In the genomic region with DNA sequence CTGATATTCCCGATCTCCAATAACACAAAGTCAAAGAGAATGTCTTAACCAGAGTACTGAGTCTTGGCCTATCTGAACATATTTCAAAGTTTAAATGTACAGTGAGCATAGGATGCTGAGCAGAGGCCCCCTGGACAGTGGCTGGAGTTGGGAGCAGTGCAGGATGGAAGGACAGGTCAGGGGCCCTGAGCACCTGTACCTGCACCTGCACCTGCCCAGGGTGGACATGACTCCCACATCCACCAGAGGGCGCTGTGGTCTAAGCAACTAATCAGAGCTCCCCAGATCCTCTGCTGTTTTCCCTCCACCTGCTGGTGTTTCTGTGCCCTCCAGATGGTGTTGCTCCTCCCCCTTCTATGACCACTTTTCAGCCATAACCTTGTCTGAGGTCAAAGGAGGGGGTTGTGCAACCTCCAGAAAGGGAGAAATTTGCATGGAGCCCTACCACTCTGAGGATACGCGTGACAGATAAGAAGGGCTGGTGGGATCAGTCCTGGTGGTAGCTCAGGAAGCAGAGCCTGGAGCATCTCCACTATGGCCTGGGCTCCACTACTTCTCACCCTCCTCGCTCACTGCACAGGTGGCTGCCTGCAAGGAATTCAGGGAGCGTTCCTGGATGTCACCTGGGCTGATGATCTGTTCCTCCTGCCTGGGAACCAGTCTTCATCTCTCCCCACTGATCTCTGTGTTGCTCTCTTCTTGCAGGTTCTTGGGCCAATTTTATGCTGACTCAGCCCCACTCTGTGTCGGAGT, we compare ENCODE assay signal across 8 cellular contexts.
A peak's percentile ranks its signal among the peaks of the same experiment; 100 is the strongest.
DNase-seq lines count a peak whose midpoint lies in the region; TF ChIP-seq lines count a peak whose summit lies in the region.

No MANE protein-coding gene starts in this region.

- H3K4me1 ChIP-seq in HEK293 (ENCODE audit: control insufficient read depth, insufficient read depth, low read length), result no peaks in the 10 kb centered on the region

- H3K27ac ChIP-seq in HEK293 (ENCODE audit: extremely low read depth, low read depth, low read length), result no peak overlapping the region

- H3K9me3 ChIP-seq in HEK293 (ENCODE audit: control insufficient read depth, insufficient read depth, low read depth, low read length), result no peaks in the 10 kb centered on the region

- POLR2A ChIA-PET in HEK293 (lab: Yijun Ruan, JAX), result interaction anchor here (1.0 kb wide), 1 partner anchor 103 kb away, joined by 3 read pairs; no protein-coding TSS in a partner anchor

- no peaks in the 10 kb centered on the region for H3K36me3 ChIP-seq in HEK293 (ENCODE audit: control insufficient read depth in 2 of 2, insufficient read depth in 1 of 2, low read length in 2 of 2)

- H3K4me3 ChIP-seq in GM12864 (ENCODE audit: low read depth, low read length) (peak overlapping the region; percentile 42), HEK293 (ENCODE audit: low read depth, low read length) (no peak overlapping the region)

- CTCF ChIA-PET in HEK293 (lab: Yijun Ruan, JAX), result interaction anchor here (0.6 to 3.6 kb wide), 39 partner anchors 10 to 737 kb away, joined by 3 to 76 read pairs (median 4); no protein-coding TSS in a partner anchor

- peak; percentile 84 for DNase-seq in GM12864 (ENCODE audit: low read depth)
- DNase-seq in NCI-H1092 treated with DMSO at 0.1 percent for 48 hours (lab: John Stamatoyannopoulos, UW), result peak; percentile 79
- peak; percentile 65 for DNase-seq in T follicular helper cell (ENCODE audit: low read depth)
- DNase-seq in amniotic stem cell (lab: John Stamatoyannopoulos, UW), result peak; percentile 9
- DNase-seq in iPS-NIHi7 (ENCODE audit: extremely low spot score), result peak; percentile 96
- DNase-seq in stimulated activated CD4-positive, alpha-beta T cell treated with anti-CD3 and anti-CD28 coated beads, Interleukin-2, amount 100 ng/mL, for 24 hours, result peak; percentile 87 to 90
- DNase-seq in cerebellar nuclear complex (lab: John Stamatoyannopoulos, UW), result no peak

- TF ChIP-seq CTCF in GM12864 (IDR thresholded peaks at IDR 0.05; ENCODE audit: low read depth, low read length, missing control alignments) (peak; percentile 97), HEK293 (tag by site-specific recombination; IDR thresholded peaks at IDR 0.05) (peak; percentile 84)

TF ChIP-seq in HEK293, 187 proteins besides CTCF, POLR2A, EP300 and RAD21:
- TF ChIP-seq ZNF768 (tag by site-specific recombination; IDR thresholded peaks at IDR 0.05) (peak; percentile 84), GLIS1 (tag by site-specific recombination; IDR thresholded peaks at IDR 0.05) (no peak), HOXC10 (CRISPR knock-in tag; IDR thresholded peaks at IDR 0.05) (no peak), ZNF10 (tag by site-specific recombination; IDR thresholded peaks at IDR 0.05) (peak; percentile 87), FEZF1 (tag by site-specific recombination; IDR thresholded peaks at IDR 0.05) (0 out of 2 replicates have a peak, but pooled peaks have one; percentile 48), ZNF341 (tag by site-specific recombination; IDR thresholded peaks at IDR 0.05; ENCODE audit: low read depth) (peak; percentile 48; the same call in 1 of the 2 replicates), ZNF2 (tag by site-specific recombination; IDR thresholded peaks at IDR 0.05) (peak; percentile 86), ZFP37 (tag by site-specific recombination; IDR thresholded peaks at IDR 0.05) (no peak), ZBTB17 (tag by site-specific recombination; IDR thresholded peaks at IDR 0.05) (peak; percentile 27; the same call in 1 of the 2 replicates), ZNF398 (tag by site-specific recombination; IDR thresholded peaks at IDR 0.05) (no peak), ZNF654 (tag by site-specific recombination; IDR thresholded peaks at IDR 0.05; ENCODE audit: low read depth) (peak; percentile 81), ZBTB1 (tag by site-specific recombination; IDR thresholded peaks at IDR 0.05) (no peak), SCRT2 (tag by site-specific recombination; IDR thresholded peaks at IDR 0.05) (peak; percentile 34; the same call in 1 of the 2 replicates), TRIM28 (IDR thresholded peaks at IDR 0.05; ENCODE audit: borderline replicate concordance, low read length) (no peak), ZEB2 (tag by site-specific recombination; IDR thresholded peaks at IDR 0.05) (peak; percentile 91), ZNF146 (tag by site-specific recombination; IDR thresholded peaks at IDR 0.05) (no peak), ZBTB7A (tag by site-specific recombination; IDR thresholded peaks at IDR 0.05; ENCODE audit: low read depth) (no peak)
- TF ChIP-seq, protein P1, sequence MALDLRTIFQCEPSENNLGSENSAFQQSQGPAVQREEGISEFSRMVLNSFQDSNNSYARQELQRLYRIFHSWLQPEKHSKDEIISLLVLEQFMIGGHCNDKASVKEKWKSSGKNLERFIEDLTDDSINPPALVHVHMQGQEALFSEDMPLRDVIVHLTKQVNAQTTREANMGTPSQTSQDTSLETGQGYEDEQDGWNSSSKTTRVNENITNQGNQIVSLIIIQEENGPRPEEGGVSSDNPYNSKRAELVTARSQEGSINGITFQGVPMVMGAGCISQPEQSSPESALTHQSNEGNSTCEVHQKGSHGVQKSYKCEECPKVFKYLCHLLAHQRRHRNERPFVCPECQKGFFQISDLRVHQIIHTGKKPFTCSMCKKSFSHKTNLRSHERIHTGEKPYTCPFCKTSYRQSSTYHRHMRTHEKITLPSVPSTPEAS (tag by site-specific recombination; IDR thresholded peaks at IDR 0.05), result no peak

Comparison
In these comparisons a context has a peak if more than half of its experiments do, and no peak if none do; other contexts are left out.
1. DNase-seq: peak in GM12864 (single experiment), NCI-H1092 treated with DMSO at 0.1 percent for 48 hours (single experiment), T follicular helper cell (single experiment), amniotic stem cell (single experiment), iPS-NIHi7 (single experiment) and stimulated activated CD4-positive, alpha-beta T cell treated with anti-CD3 and anti-CD28 coated beads, Interleukin-2, amount 100 ng/mL, for 24 hours (2 of 2); none in cerebellar nuclear complex (0 of 2).